In genomic region chr5:36267905-36268304, GRCh38 we compare ENCODE assay signal across 9 cellular contexts. TPM values are rescaled to one million over a fixed set of nuclear protein-coding genes. Genes with fewer than 3 reads are reported as not detected.
"Had no signal": no experiment of that assay in that cellular context is flagged by ENCODE, and none has a peak within 500 bp of the region (broad histone marks: within the 10 kb centered on the region; RNA-seq: fewer than 3 reads in every experiment).

No MANE protein-coding gene starts in this region.

- ATAC-seq: GM23338 had no signal

- FAIRE-seq: H1, H54, HTR-8/SVneo had no signal

- H3K27ac ChIP-seq: KMS-11 had no signal

- H3K9me3 Mint-ChIP-seq: GM23338, H9 had no signal

- H2AFZ ChIP-seq: GM23338 had no signal

- H3K4me1 Mint-ChIP-seq: GM23338, H9 had no signal

- H3K27ac Mint-ChIP-seq: GM23338, H9 had no signal

- H3K4me3 ChIP-seq: GM23338 had no signal

- DNase-seq: H9, HCEC 1CT, KBM-7 had no signal

- H3K4me3 Mint-ChIP-seq: GM23338, H9 had no signal

- H3K4me2 ChIP-seq: GM23338, KMS-11 had no signal

- H3K9ac ChIP-seq: KMS-11 had no signal

RNA-seq across cellular contexts. Expression of gene RANBP3L, which starts 33.8 kb away (rescaled TPM):
- total RNA-seq: GM23338, H1, H9, HT-29 had no signal
- polyA plus RNA-seq: GM23338, H1 had no signal
